Comparison of ENCODE assay signal across 18 cellular contexts in genomic region chr17:55443904-55444303, GRCh38.
"Had no signal": no experiment of that assay in that cellular context is flagged by ENCODE, and none has a peak within 500 bp of the region (broad histone marks: within the 10 kb centered on the region; RNA-seq: fewer than 3 reads in every experiment).

No MANE protein-coding gene starts in this region.

- H3K4me3 Mint-ChIP-seq: activated CD8-positive, alpha-beta T cell treated with anti-CD3 and anti-CD28 coated beads for 36 hours; activated naive CD4-positive, alpha-beta T cell treated with anti-CD3 and anti-CD28 coated beads, Interleukin-2, amount 50 U/mL, for 24 hours; naive thymus-derived CD8-positive, alpha-beta T cell; T-helper 17 cell; WTC11 had no signal

- H3K36me3 Mint-ChIP-seq: activated naive CD4-positive, alpha-beta T cell treated with anti-CD3 and anti-CD28 coated beads, Interleukin-2, amount 50 U/mL, for 24 hours; naive thymus-derived CD8-positive, alpha-beta T cell; WTC11 had no signal

- H3K9me3 ChIP-seq: heart left ventricle, suprapubic skin, upper lobe of right lung had no signal

- DNase-seq: activated CD4-positive, alpha-beta T cell treated with anti-CD3 and anti-CD28 coated beads for 48 hours; activated CD8-positive, alpha-beta memory T cell treated with anti-CD3 and anti-CD28 coated beads, Interleukin-2, amount 50 U/mL, for 4 hours; activated CD8-positive, alpha-beta T cell treated with anti-CD3 and anti-CD28 coated beads for 36 hours; activated effector memory CD4-positive, alpha-beta T cell treated with anti-CD3 and anti-CD28 coated beads, Interleukin-2, amount 50 U/mL, for 16 hours; activated T-cell treated with anti-CD3 and anti-CD28 coated beads, Interleukin-2, amount 50 U/mL, for 48 hours; heart left ventricle; naive thymus-derived CD8-positive, alpha-beta T cell; stimulated activated CD4-positive, alpha-beta T cell treated with anti-CD3 and anti-CD28 coated beads, Interleukin-15, amount 100 ng/mL, for 24 hours; stimulated activated CD4-positive, alpha-beta T cell treated with anti-CD3 and anti-CD28 coated beads, Interleukin-4, amount 100 ng/mL, for 1 hour; stimulated activated naive CD4-positive, alpha-beta T cell; T-helper 17 cell; upper lobe of right lung had no signal

- H3K4me3 ChIP-seq: heart left ventricle, lung, skin epidermis, suprapubic skin, upper lobe of right lung had no signal

- H3K27me3 ChIP-seq: heart left ventricle, suprapubic skin, upper lobe of right lung had no signal

- ATAC-seq: activated CD8-positive, alpha-beta T cell treated with anti-CD3 and anti-CD28 coated beads for 36 hours; esophagus mucosa; heart left ventricle; naive thymus-derived CD8-positive, alpha-beta T cell; T-helper 17 cell; upper lobe of right lung had no signal

- H3K4me1 Mint-ChIP-seq: activated naive CD4-positive, alpha-beta T cell treated with anti-CD3 and anti-CD28 coated beads, Interleukin-2, amount 50 U/mL, for 24 hours; T-helper 17 cell had no signal

- H3K9me3 Mint-ChIP-seq: activated CD8-positive, alpha-beta T cell treated with anti-CD3 and anti-CD28 coated beads for 36 hours had no signal

- H3K36me3 ChIP-seq: heart left ventricle, suprapubic skin, upper lobe of right lung had no signal

- H3K27ac Mint-ChIP-seq: activated CD8-positive, alpha-beta T cell treated with anti-CD3 and anti-CD28 coated beads for 36 hours; activated naive CD4-positive, alpha-beta T cell treated with anti-CD3 and anti-CD28 coated beads, Interleukin-2, amount 50 U/mL, for 24 hours; naive thymus-derived CD8-positive, alpha-beta T cell; T-helper 17 cell; WTC11 had no signal

- H3K27ac ChIP-seq: skin epidermis, suprapubic skin, upper lobe of right lung had no signal
